Comparison of ENCODE assay signal across 8 cellular contexts in genomic region chr5:57499262-57500050, GRCh38. TPM values are rescaled to one million over a fixed set of nuclear protein-coding genes. Genes with fewer than 3 reads are reported as not detected.
DNase-seq lines count a peak whose midpoint lies in the region; ATAC-seq and TF ChIP-seq lines count a peak whose summit lies in the region.

No MANE protein-coding gene starts in this region.

- DNase-seq in DMS 273 (lab: John Stamatoyannopoulos, UW; ENCODE audit: unreplicated experiment) (peak; percentile 77), DMS 273 treated with DMSO at 0.1 percent for 48 hours (lab: John Stamatoyannopoulos, UW) (no peak), NCI-H748 (lab: John Stamatoyannopoulos, UW; ENCODE audit: unreplicated experiment) (peak; percentile 59), body of pancreas (peak in 2 of 4 donors; percentile 17 to 33), immature natural killer cell (peak in 1 of 3 donors; percentile 15)

- no peaks in the 10 kb centered on the region for H3K36me3 Mint-ChIP-seq in immature natural killer cell
- no peaks in the 10 kb centered on the region for H3K36me3 Mint-ChIP-seq in stimulated activated naive CD8-positive, alpha-beta T cell treated with anti-CD3 and anti-CD28 coated beads, Interleukin-15, Interleukin-2, amounts not matched to agents 100 ng/mL and 50 ng/mL, for 24 hours (ENCODE audit: low read depth)

- H3K4me1 ChIP-seq in body of pancreas: peaks cover 32% of the 10 kb centered on the region

- H3K9me3 Mint-ChIP-seq in immature natural killer cell: no peaks in the 10 kb centered on the region
- H3K9me3 Mint-ChIP-seq in stimulated activated naive CD8-positive, alpha-beta T cell treated with anti-CD3 and anti-CD28 coated beads, Interleukin-15, Interleukin-2, amounts not matched to agents 100 ng/mL and 50 ng/mL, for 24 hours: no peaks in the 10 kb centered on the region

- intact Hi-C loops in body of pancreas (cut with DNase I): loop anchor here (10.0 kb wide), 1 partner anchor 965 kb away; the partner anchor contains the start of gene PLK2

- peak; percentile 94 for ATAC-seq in GM18873 (IDR thresholded peaks at IDR 0.05; ENCODE audit: low FRiP score, unreplicated experiment)
- peak; percentile 86 for ATAC-seq in HG03025 (IDR thresholded peaks at IDR 0.05; ENCODE audit: low FRiP score, unreplicated experiment)
- peak; percentile 52 for ATAC-seq in body of pancreas

- peak; percentile 17 to 70 (median 58) for TF ChIP-seq CTCF in body of pancreas (IDR thresholded peaks at IDR 0.05)

- H3K27ac ChIP-seq in body of pancreas: no peak overlapping the region

- H3K36me3 ChIP-seq in body of pancreas (replicated peaks in 1 of 2; ENCODE audit: insufficient read depth in 1 of 2, low read depth in 2 of 2): no peaks in the 10 kb centered on the region

- no peak overlapping the region for H3K4me3 ChIP-seq in body of pancreas

- no peak overlapping the region for H3K27ac Mint-ChIP-seq in immature natural killer cell
- no peak overlapping the region for H3K27ac Mint-ChIP-seq in stimulated activated naive CD8-positive, alpha-beta T cell treated with anti-CD3 and anti-CD28 coated beads, Interleukin-15, Interleukin-2, amounts not matched to agents 100 ng/mL and 50 ng/mL, for 24 hours

- H3K9me3 ChIP-seq in body of pancreas: no peaks in the 10 kb centered on the region

- peaks cover 2 to 13% (median 2%) of the 10 kb centered on the region in 3 donors for H3K27me3 Mint-ChIP-seq in immature natural killer cell (ENCODE audit: low read depth in 3 of 3)
- H3K27me3 Mint-ChIP-seq in stimulated activated naive CD8-positive, alpha-beta T cell treated with anti-CD3 and anti-CD28 coated beads, Interleukin-15, Interleukin-2, amounts not matched to agents 100 ng/mL and 50 ng/mL, for 24 hours: peaks cover 12% of the 10 kb centered on the region

- H3K4me3 Mint-ChIP-seq in immature natural killer cell: peak overlapping the region; percentile 44 to 71 (median 52)
- H3K4me3 Mint-ChIP-seq in stimulated activated naive CD8-positive, alpha-beta T cell treated with anti-CD3 and anti-CD28 coated beads, Interleukin-15, Interleukin-2, amounts not matched to agents 100 ng/mL and 50 ng/mL, for 24 hours: peak overlapping the region; percentile 55

- no peaks in the 10 kb centered on the region for H3K27me3 ChIP-seq in body of pancreas

- H3K4me1 Mint-ChIP-seq in immature natural killer cell: no peaks in the 10 kb centered on the region
- peaks cover 22% of the 10 kb centered on the region for H3K4me1 Mint-ChIP-seq in stimulated activated naive CD8-positive, alpha-beta T cell treated with anti-CD3 and anti-CD28 coated beads, Interleukin-15, Interleukin-2, amounts not matched to agents 100 ng/mL and 50 ng/mL, for 24 hours (ENCODE audit: low read depth)

- TF ChIP-seq POLR2A in body of pancreas (IDR thresholded peaks at IDR 0.05): no peak

- WGBS in body of pancreas, 2 donors: 10 to 14% methylated on average over 8 of the region's 8 CpGs

RNA-seq across cellular contexts. Expression of gene ACTBL2, which starts 16.8 kb away (rescaled TPM):
- total RNA-seq in body of pancreas: not detected
- not detected for polyA plus RNA-seq in immature natural killer cell
